7 cellular contexts compared by ENCODE assay signal in the genomic region with DNA sequence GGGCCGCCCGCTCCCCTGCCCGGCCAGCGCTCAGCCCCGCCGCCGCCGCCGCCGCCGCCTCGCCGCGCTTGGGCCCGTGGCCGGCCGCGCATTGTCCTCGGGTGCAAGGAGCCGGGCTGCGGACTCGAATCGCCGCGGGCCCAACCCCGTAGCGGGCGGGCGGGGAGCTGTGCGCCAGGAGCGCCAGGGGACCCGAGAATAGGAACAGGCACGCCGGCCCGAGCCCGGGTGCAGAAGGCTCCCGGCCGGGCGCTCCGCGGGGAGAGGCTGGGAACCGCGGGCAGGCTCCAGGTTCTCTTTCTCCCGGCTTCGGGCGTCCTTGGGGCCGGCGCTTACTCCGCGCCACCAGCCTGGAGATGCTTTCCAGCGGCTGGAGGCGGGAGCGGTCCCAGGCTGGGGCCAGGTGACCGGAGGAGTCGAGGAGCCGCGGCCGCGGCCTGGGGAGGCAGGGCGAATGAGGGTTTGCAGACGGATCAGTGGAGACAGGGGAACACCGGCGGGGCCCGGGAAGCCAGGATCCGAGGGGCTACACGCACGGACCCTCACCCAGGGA. TPM values are rescaled to one million over a fixed set of nuclear protein-coding genes. Genes with fewer than 3 reads are reported as not detected.
DNase-seq lines count a peak whose midpoint lies in the region; ATAC-seq, FAIRE-seq and TF ChIP-seq lines count a peak whose summit lies in the region.

No MANE protein-coding gene starts in this region.

- H3K4me3 Mint-ChIP-seq in activated naive CD8-positive, alpha-beta T cell treated with anti-CD3 and anti-CD28 coated beads, Interleukin-2, amount 10 ng/mL, durations not matched to agents 7 days and 5 days = peak overlapping the region; percentile 71

- H3K27ac Mint-ChIP-seq in activated naive CD8-positive, alpha-beta T cell treated with anti-CD3 and anti-CD28 coated beads, Interleukin-2, amount 10 ng/mL, durations not matched to agents 7 days and 5 days = no peak overlapping the region

- intact Hi-C loops in sciatic nerve (cut with DNase I) = loop anchor here (5.0 kb wide), 1 partner anchor 182 kb away; no protein-coding TSS in a partner anchor

- H3K4me2 ChIP-seq in hepatocyte = peak overlapping the region; percentile 97

- TF ChIP-seq POLR2A in GM12891 (IDR thresholded peaks at IDR 0.05; ENCODE audit: low read depth, low read length) = no peak

- no peak for TF ChIP-seq CTCF in hepatocyte (IDR thresholded peaks at IDR 0.05; ENCODE audit: poor library complexity)

- H3K36me3 Mint-ChIP-seq in activated naive CD8-positive, alpha-beta T cell treated with anti-CD3 and anti-CD28 coated beads, Interleukin-2, amount 10 ng/mL, durations not matched to agents 7 days and 5 days = peaks cover 1% of the 10 kb centered on the region

- DNase-seq in GM12891 (ENCODE audit: insufficient read length, low spot score) (peak; percentile 43), hepatocyte (ENCODE audit: low spot score) (peak; percentile 40), sciatic nerve (ENCODE audit: low spot score) (peak; percentile 70), H4 (ENCODE audit: low spot score) (no peak)
- DNase-seq in activated naive CD8-positive, alpha-beta T cell treated with anti-CD3 and anti-CD28 coated beads, Interleukin-2, amount 10 ng/mL, durations not matched to agents 7 days and 5 days = peak; percentile 43

- H3K9me3 ChIP-seq in HUES6 (ENCODE audit: control insufficient read depth, insufficient read depth, low read depth, low read length) (no peaks in the 10 kb centered on the region), hepatocyte (ENCODE audit: low read depth) (no peaks in the 10 kb centered on the region)

- peaks cover 49% of the 10 kb centered on the region for H3K4me1 ChIP-seq in HUES6 (ENCODE audit: control insufficient read depth, insufficient read depth, low read length)
- H3K4me1 ChIP-seq in hepatocyte (ENCODE audit: insufficient read depth) = peaks cover 41% of the 10 kb centered on the region

- POLR2A ChIA-PET in activated naive CD8-positive, alpha-beta T cell treated with anti-CD3 and anti-CD28 coated beads, Interleukin-2, amount 10 ng/mL, durations not matched to agents 7 days and 5 days (lab: Charles Lee) = no interaction called here

- peak overlapping the region; percentile 43 for H2AFZ ChIP-seq in hepatocyte

- peak overlapping the region; percentile 80 for H3K9ac ChIP-seq in HUES6 (ENCODE audit: low read length)

- peak overlapping the region; percentile 73 for H3K4me3 ChIP-seq in HUES6 (ENCODE audit: low read depth, low read length)
- H3K4me3 ChIP-seq in hepatocyte = peak overlapping the region; percentile 78

- no peaks in the 10 kb centered on the region for H3K9me3 Mint-ChIP-seq in activated naive CD8-positive, alpha-beta T cell treated with anti-CD3 and anti-CD28 coated beads, Interleukin-2, amount 10 ng/mL, durations not matched to agents 7 days and 5 days

- under 1% methylated on average over 42 of the region's 67 CpGs for WGBS in hepatocyte (ENCODE audit: low lambda C conversion rate, missing lambda C conversion rate)

- no peak overlapping the region; the same call in 1 of the 2 replicates for H3K27ac ChIP-seq in HUES6 (ENCODE audit: low read depth, low read length)
- H3K27ac ChIP-seq in hepatocyte = peak overlapping the region; percentile 65

- ATAC-seq in activated naive CD8-positive, alpha-beta T cell treated with anti-CD3 and anti-CD28 coated beads, Interleukin-2, amount 10 ng/mL, durations not matched to agents 7 days and 5 days (ENCODE audit: low read depth) = peak; percentile 7
- ATAC-seq in sciatic nerve = peak; percentile 18
- no peak for ATAC-seq in GM21528 (IDR thresholded peaks at IDR 0.05; ENCODE audit: low FRiP score, unreplicated experiment)

- no peaks in the 10 kb centered on the region for H3K9me2 ChIP-seq in hepatocyte (replicated peaks; ENCODE audit: insufficient read depth)

- H3K27me3 Mint-ChIP-seq in activated naive CD8-positive, alpha-beta T cell treated with anti-CD3 and anti-CD28 coated beads, Interleukin-2, amount 10 ng/mL, durations not matched to agents 7 days and 5 days = peaks cover 67% of the 10 kb centered on the region

- no peaks in the 10 kb centered on the region for H3K36me3 ChIP-seq in HUES6 (ENCODE audit: control insufficient read depth, insufficient read depth, low read length)
- H3K36me3 ChIP-seq in hepatocyte (replicated peaks; ENCODE audit: insufficient read depth, low read depth) = no peaks in the 10 kb centered on the region

- H3K4me1 Mint-ChIP-seq in activated naive CD8-positive, alpha-beta T cell treated with anti-CD3 and anti-CD28 coated beads, Interleukin-2, amount 10 ng/mL, durations not matched to agents 7 days and 5 days = peaks cover 12% of the 10 kb centered on the region

- FAIRE-seq in GM12891 (lab: Jason Lieb, UNC) = no peak

- H3K27me3 ChIP-seq in HUES6 (ENCODE audit: control insufficient read depth, insufficient read depth, low read length) = peaks cover 51% of the 10 kb centered on the region
- peaks cover 42% of the 10 kb centered on the region for H3K27me3 ChIP-seq in hepatocyte

- no peaks in the 10 kb centered on the region for H4K20me1 ChIP-seq in hepatocyte (ENCODE audit: insufficient read depth, poor library complexity, severe bottlenecking)

- peaks cover 14% of the 10 kb centered on the region for H3K79me2 ChIP-seq in hepatocyte

TF ChIP-seq in GM12891, 5 proteins besides CTCF, POLR2A, EP300 and RAD21:
- TF ChIP-seq POLR2AphosphoS5 (IDR thresholded peaks at IDR 0.05; ENCODE audit: low read depth, low read length) (no peak), SPI1 (IDR thresholded peaks at IDR 0.05; ENCODE audit: low read depth, low read length) (no peak), TAF1 (IDR thresholded peaks at IDR 0.05; ENCODE audit: low read depth, low read length) (no peak), POU2F2 (IDR thresholded peaks at IDR 0.05; ENCODE audit: low read depth, low read length) (no peak), PAX5 (IDR thresholded peaks at IDR 0.05; ENCODE audit: insufficient read depth, low read length, severe bottlenecking) (no peak)

RNA-seq across cellular contexts. Expression of a gene that starts 0.6 kb away (rescaled TPM):
- polyA plus RNA-seq in GM12891 (2012; ENCODE audit: low read depth, missing spikeins) = not detected
- not detected for total RNA-seq in activated naive CD8-positive, alpha-beta T cell treated with anti-CD3 and anti-CD28 coated beads, Interleukin-2, amount 10 ng/mL, durations not matched to agents 7 days and 5 days
- total RNA-seq in hepatocyte (3.1 and 4.3 TPM in 2 replicates), sciatic nerve (17.3 TPM)
- polyA plus RNA-seq in hepatocyte = 2.1 and 3.0 TPM in 2 replicates
- 0.04 and 0.10 TPM in 2 replicates for total RNA-seq in H4 (2014; rRNA removed; shearing (Covaris generic))

RNA-seq across cellular contexts. Expression of a gene that starts 53.8 kb away (rescaled TPM):
- 19.0 TPM for polyA plus RNA-seq in GM12891 (2012; ENCODE audit: low read depth, missing spikeins)
- total RNA-seq in activated naive CD8-positive, alpha-beta T cell treated with anti-CD3 and anti-CD28 coated beads, Interleukin-2, amount 10 ng/mL, durations not matched to agents 7 days and 5 days = 10 to 100 TPM; 13.1 to 14.3 TPM
- total RNA-seq in hepatocyte (20.6 and 21.1 TPM in 2 replicates), sciatic nerve (15.2 TPM)
- 20.7 and 24.6 TPM in 2 replicates for polyA plus RNA-seq in hepatocyte
- 34.3 and 38.1 TPM in 2 replicates for total RNA-seq in H4 (2014; rRNA removed; shearing (Covaris generic))
